ENCODE assay signal across 23 cellular contexts in the genomic region with DNA sequence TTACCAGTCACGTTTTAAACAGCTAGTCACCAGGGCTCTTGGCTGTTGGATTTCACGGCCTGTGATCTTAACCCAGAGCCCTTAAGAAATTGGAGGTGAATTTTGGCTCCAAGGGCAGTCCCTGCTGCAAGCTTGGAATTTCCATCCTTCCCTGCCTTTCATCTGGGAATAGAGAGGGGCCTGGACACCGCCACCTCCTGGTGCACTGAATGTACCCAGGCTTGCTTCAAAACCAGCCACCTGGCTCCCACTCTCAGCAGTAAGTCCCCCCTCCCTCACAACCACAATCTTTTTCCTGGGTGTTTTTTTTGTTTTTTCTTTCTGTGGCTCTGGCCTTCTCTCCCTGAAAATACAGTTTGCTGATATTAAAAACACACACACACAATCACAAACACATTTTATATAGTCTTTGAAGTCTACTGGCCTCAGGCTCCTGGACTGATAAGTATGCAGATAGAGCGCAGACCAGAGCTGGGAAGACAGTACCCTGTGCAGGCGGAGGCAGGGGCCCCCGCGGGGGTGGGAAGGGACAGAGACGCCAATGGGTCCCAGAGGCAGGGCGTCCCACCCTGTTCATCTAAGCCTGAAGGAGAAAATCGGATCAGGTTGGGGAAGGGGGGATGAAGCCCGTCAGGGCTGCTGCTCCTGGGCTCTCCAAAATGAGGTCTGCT.
A peak's percentile ranks its signal among the peaks of the same experiment; 100 is the strongest.
DNase-seq lines count a peak whose midpoint lies in the region; TF ChIP-seq lines count a peak whose summit lies in the region.
"Had no signal": no experiment of that assay in that cellular context is flagged by ENCODE, and none has a peak within 500 bp of the region (broad histone marks: within the 10 kb centered on the region; RNA-seq: fewer than 3 reads in every experiment).

No MANE protein-coding gene starts in this region.

- no peaks in the 10 kb centered on the region for H3K9me3 ChIP-seq in left ventricle myocardium inferior (replicated peaks)
- no peaks in the 10 kb centered on the region for H3K9me3 ChIP-seq in right atrium auricular region
- H3K9me3 ChIP-seq: Caco-2, gastrocnemius medialis, MG63, suprapubic skin had no signal

- H3K4me3 ChIP-seq in left ventricle myocardium inferior (no peak overlapping the region), right atrium auricular region (no peak overlapping the region), epithelial cell of proximal tubule (ENCODE audit: low read depth, low read length) (no peak overlapping the region)
- H3K4me3 ChIP-seq: dorsolateral prefrontal cortex, gastrocnemius medialis, GM12878, MG63, suprapubic skin had no signal

- TF ChIP-seq CTCF in left ventricle myocardium inferior (IDR thresholded peaks at IDR 0.05; ENCODE audit: borderline replicate concordance), result peak; percentile 43
- TF ChIP-seq CTCF in right atrium auricular region (IDR thresholded peaks at IDR 0.05), result peak in 1 of 2 donors; percentile 24
- TF ChIP-seq CTCF in epithelial cell of proximal tubule (conservative IDR thresholded peaks at IDR 0.05; ENCODE audit: low read depth, low read length), result peak; percentile 23
- no peak for TF ChIP-seq CTCF in Calu3 (IDR thresholded peaks at IDR 0.05; ENCODE audit: unreplicated experiment)

- H3K36me3 ChIP-seq in left ventricle myocardium inferior (no peaks in the 10 kb centered on the region), right atrium auricular region (no peaks in the 10 kb centered on the region)
- H3K36me3 ChIP-seq: gastrocnemius medialis, MG63, suprapubic skin had no signal

- no peak overlapping the region for H3K27ac Mint-ChIP-seq in Calu3 (ENCODE audit: unreplicated experiment)

- H3K27me3 Mint-ChIP-seq in Calu3 (ENCODE audit: unreplicated experiment), result peaks cover 64% of the 10 kb centered on the region

- CTCF ChIA-PET in HEK293T (lab: Yijun Ruan, JAX) (interaction anchor here (0.7 kb wide), 1 partner anchor 306 kb away, joined by 3 read pairs; no protein-coding TSS in a partner anchor), Calu3 (lab: Charles Lee) (no interaction called here)

- BruUV-seq in Calu3 (replicated peaks; lab: Mats Ljungman, UMichigan), result no TSS peak

- H3K27ac ChIP-seq in left ventricle myocardium inferior (replicated peaks), result no peak overlapping the region
- no peak overlapping the region for H3K27ac ChIP-seq in right atrium auricular region
- H3K27ac ChIP-seq: dorsolateral prefrontal cortex, gastrocnemius medialis, suprapubic skin had no signal

- H3K27me3 ChIP-seq in left ventricle myocardium inferior (ENCODE audit: low read depth) (peaks cover 94% of the 10 kb centered on the region), right atrium auricular region (no peaks in the 10 kb centered on the region)
- H3K27me3 ChIP-seq: dorsolateral prefrontal cortex, gastrocnemius medialis, MG63 had no signal

- H3K9me3 Mint-ChIP-seq in Calu3 (ENCODE audit: low read depth, unreplicated experiment), result no peaks in the 10 kb centered on the region

- no peaks in the 10 kb centered on the region for H3K36me3 Mint-ChIP-seq in Calu3 (ENCODE audit: insufficient read depth, unreplicated experiment)

- POLR2A ChIA-PET in HEK293T (lab: Yijun Ruan, JAX), result no interaction called here

- intact Hi-C loops in left ventricle myocardium inferior (cut with micrococcal nuclease), result no loop called here
- intact Hi-C loops in Calu3 (cut with micrococcal nuclease; ENCODE audit: unreplicated experiment), result no loop called here

- no peak for DNase-seq in left ventricle myocardium inferior
- DNase-seq in right atrium auricular region (ENCODE audit: low spot score), result no peak
- DNase-seq in HEK293T (ENCODE audit: extremely low spot score), result peak; percentile 19
- no peak for DNase-seq in epithelial cell of proximal tubule (ENCODE audit: low read depth)
- DNase-seq in NCI-H69 (lab: John Stamatoyannopoulos, UW), result no peak
- no peak for DNase-seq in G401 (ENCODE audit: low spot score)
- no peak for DNase-seq in NK-92 treated with Interleukin-12 subunit alpha and Interleukin-12 subunit beta, amount 100 ng/mL, for 24 hours (lab: John Stamatoyannopoulos, UW)
- no peak for DNase-seq in Calu3
- DNase-seq: activated CD4-positive, alpha-beta T cell treated with anti-CD3 and anti-CD28 coated beads, Interleukin-2, amount 50 U/mL, for 48 hours; dorsolateral prefrontal cortex; erythroblast; GDM1; GOT3; MG63; NCI-H146; NCI-H446 treated with DMSO at 0.1 percent for 48 hours; right cardiac atrium; Right ventricle myocardium superior; T-helper 1 cell had no signal

- in situ Hi-C loops in G401 (cut with HindIII; ENCODE audit: low sequenced_read_pairs), result no loop called here

- no peaks in the 10 kb centered on the region for H3K4me1 Mint-ChIP-seq in Calu3 (ENCODE audit: low read depth, unreplicated experiment)

- H3K4me1 ChIP-seq in left ventricle myocardium inferior, result no peaks in the 10 kb centered on the region
- H3K4me1 ChIP-seq in right atrium auricular region, result peaks cover 0 to 4% of the 10 kb centered on the region in 2 donors
- H3K4me1 ChIP-seq: Caco-2, gastrocnemius medialis, suprapubic skin had no signal

- H3K4me3 Mint-ChIP-seq in Calu3 (ENCODE audit: low read depth, unreplicated experiment), result no peak overlapping the region

TF ChIP-seq in HEK293T, 16 proteins besides CTCF, POLR2A, EP300 and RAD21:
- TF ChIP-seq ELF4 (IDR thresholded peaks at IDR 0.05) (no peak), NFRKB (IDR thresholded peaks at IDR 0.05) (no peak), FOXA1 (IDR thresholded peaks at IDR 0.05) (no peak), LEF1 (IDR thresholded peaks at IDR 0.05; ENCODE audit: borderline replicate concordance) (no peak), SP1 (IDR thresholded peaks at IDR 0.05) (no peak), BHLHE40 (IDR thresholded peaks at IDR 0.05; ENCODE audit: borderline replicate concordance) (no peak), ARNT (IDR thresholded peaks at IDR 0.05) (no peak), TARDBP (IDR thresholded peaks at IDR 0.05) (no peak), SUZ12 (IDR thresholded peaks at IDR 0.05) (no peak), HDGF (IDR thresholded peaks at IDR 0.05; ENCODE audit: borderline replicate concordance) (no peak), FOXM1 (IDR thresholded peaks at IDR 0.05; ENCODE audit: borderline replicate concordance) (no peak)
